9 cellular contexts compared by ENCODE assay signal in the genomic region with DNA sequence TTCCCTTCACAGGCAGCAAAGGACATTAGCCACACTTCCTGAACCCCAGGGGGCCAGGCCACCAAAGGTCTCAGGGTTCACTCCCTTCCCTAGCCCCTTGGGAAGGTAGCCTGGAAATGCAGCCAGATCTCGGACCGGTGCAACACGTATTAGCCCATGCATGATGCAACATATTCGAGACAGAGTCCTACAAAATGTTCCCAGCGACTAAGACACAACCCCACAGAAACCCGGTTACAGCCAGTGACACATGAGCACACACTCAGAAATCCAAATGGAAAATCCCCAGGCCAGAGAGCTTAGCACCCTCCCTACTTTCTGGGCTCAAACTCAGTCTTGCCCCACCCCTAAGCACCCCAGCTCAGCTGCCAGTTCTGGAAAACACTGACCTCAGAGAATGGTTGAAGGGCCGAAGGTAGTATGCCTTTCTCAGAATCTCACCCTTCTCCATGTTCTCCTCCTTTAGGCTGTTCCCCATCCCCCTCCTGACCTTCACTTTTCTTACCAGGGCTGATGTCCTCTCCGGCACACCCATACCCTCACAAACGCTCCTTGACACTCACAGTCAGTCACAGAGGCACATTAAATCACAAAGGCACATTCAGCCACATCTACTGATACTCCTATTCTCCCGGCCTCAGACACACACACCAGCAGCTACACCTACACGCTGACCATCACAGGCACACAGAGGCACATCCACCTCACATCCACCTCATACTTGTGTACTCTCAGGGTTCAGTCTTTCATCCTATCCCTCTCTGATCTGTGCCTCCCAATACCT. TPM values are rescaled to one million over a fixed set of nuclear protein-coding genes. Genes with fewer than 3 reads are reported as not detected.
DNase-seq lines count a peak whose midpoint lies in the region; ATAC-seq and TF ChIP-seq lines count a peak whose summit lies in the region.
"Had no signal": no experiment of that assay in that cellular context is flagged by ENCODE, and none has a peak within 500 bp of the region (broad histone marks: within the 10 kb centered on the region; RNA-seq: fewer than 3 reads in every experiment).

A gene with protein sequence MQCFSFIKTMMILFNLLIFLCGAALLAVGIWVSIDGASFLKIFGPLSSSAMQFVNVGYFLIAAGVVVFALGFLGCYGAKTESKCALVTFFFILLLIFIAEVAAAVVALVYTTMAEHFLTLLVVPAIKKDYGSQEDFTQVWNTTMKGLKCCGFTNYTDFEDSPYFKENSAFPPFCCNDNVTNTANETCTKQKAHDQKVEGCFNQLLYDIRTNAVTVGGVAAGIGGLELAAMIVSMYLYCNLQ (plus strand): TSS at position 640 of the 784 bp plus-strand sequence. CDS start 6,021 bp downstream, outside the sequence.

- H3K27ac Mint-ChIP-seq in activated naive CD4-positive, alpha-beta T cell treated with anti-CD3 and anti-CD28 coated beads, Interleukin-2, amount 50 U/mL, for 72 hours = no peak within 1 kb of the TSS

- peaks cover 7 to 22% of the 10 kb centered on the region in 2 donors for H3K4me1 ChIP-seq in breast epithelium

- ATAC-seq in activated naive CD4-positive, alpha-beta T cell treated with anti-CD3 and anti-CD28 coated beads, Interleukin-2, amount 50 U/mL, for 72 hours = no peak

- no peaks in the 10 kb centered on the region for H3K36me3 ChIP-seq in breast epithelium

- TF ChIP-seq CTCF in breast epithelium (IDR thresholded peaks at IDR 0.05) = no peak

- H3K9me3 ChIP-seq in breast epithelium = no peaks in the 10 kb centered on the region

- H3K27me3 ChIP-seq in breast epithelium = no peaks in the 10 kb centered on the region

- intact Hi-C loops in breast epithelium (cut with DNase I; ENCODE audit: low total_unique reads) = loop anchor here (5.0 kb wide), 1 partner anchor 137 kb away; no protein-coding TSS in a partner anchor

- H3K36me3 Mint-ChIP-seq in activated naive CD4-positive, alpha-beta T cell treated with anti-CD3 and anti-CD28 coated beads, Interleukin-2, amount 50 U/mL, for 72 hours = no peaks in the 10 kb centered on the region

- DNase-seq in ELR (ENCODE audit: low read depth) (peak; percentile 19), breast epithelium (ENCODE audit: low spot score in 2 of 2) (peak in 1 of 2 donors; percentile 67), iris pigment epithelial cell (ENCODE audit: low read depth) (peak; percentile 23), NCI-H2171 treated with DMSO at 0.1 percent for 48 hours (lab: John Stamatoyannopoulos, UW) (no peak), NCI-H1105 treated with DMSO at 0.1 percent for 48 hours (lab: John Stamatoyannopoulos, UW) (no peak), middle frontal gyrus (ENCODE audit: extremely low spot score, low spot score) (no peak)
- DNase-seq in activated naive CD4-positive, alpha-beta T cell treated with anti-CD3 and anti-CD28 coated beads, Interleukin-2, amount 50 U/mL, for 72 hours (ENCODE audit: low spot score in 2 of 2) = no peak

- no peak for TF ChIP-seq POLR2A in breast epithelium (IDR thresholded peaks at IDR 0.05)

- H3K27ac ChIP-seq in breast epithelium (peak within 1 kb of the TSS; percentile 88 to 93), skin epidermis (peak within 1 kb of the TSS in 15 of 21 experiments; percentile 12 to 83 (median 34))

- H3K4me3 ChIP-seq in breast epithelium (peak within 1 kb of the TSS in 1 of 3 donors; percentile 2), skin epidermis (no peak within 1 kb of the TSS)

- H3K9me3 Mint-ChIP-seq in activated naive CD4-positive, alpha-beta T cell treated with anti-CD3 and anti-CD28 coated beads, Interleukin-2, amount 50 U/mL, for 72 hours = no peaks in the 10 kb centered on the region
- H3K9me3 Mint-ChIP-seq: central memory CD8-positive, alpha-beta T cell had no signal

RNA-seq across cellular contexts. Expression of the gene that starts here (rescaled TPM):
- 10 to 100 TPM in 1 of 3 donors, 1 to 10 TPM in 1, under 1 TPM in 1; 0.48 to 26.2 (median 8.9) TPM for total RNA-seq in breast epithelium
- total RNA-seq in activated naive CD4-positive, alpha-beta T cell treated with anti-CD3 and anti-CD28 coated beads, Interleukin-2, amount 50 U/mL, for 72 hours = not detected

Comparison
In these comparisons a context has a peak if more than half of its experiments do, and no peak if none do; other contexts are left out.
1. DNase-seq: peak in ELR (single experiment) and iris pigment epithelial cell (single experiment); none in activated naive CD4-positive, alpha-beta T cell treated with anti-CD3 and anti-CD28 coated beads, Interleukin-2, amount 50 U/mL, for 72 hours (0 of 2), NCI-H2171 treated with DMSO at 0.1 percent for 48 hours (single experiment), NCI-H1105 treated with DMSO at 0.1 percent for 48 hours (single experiment) and middle frontal gyrus (single experiment).